ENCODE assay signal across 12 cellular contexts in genomic region chr10:22927163-22927562, GRCh38. TPM values are rescaled to one million over a fixed set of nuclear protein-coding genes. Genes with fewer than 3 reads are reported as not detected.
A peak's percentile ranks its signal among the peaks of the same experiment; 100 is the strongest.
DNase-seq lines count a peak whose midpoint lies in the region; ATAC-seq and TF ChIP-seq lines count a peak whose summit lies in the region.
"Had no signal": no experiment of that assay in that cellular context is flagged by ENCODE, and none has a peak within 500 bp of the region (broad histone marks: within the 10 kb centered on the region; RNA-seq: fewer than 3 reads in every experiment).

No MANE protein-coding gene starts in this region.

- H3K36me3 ChIP-seq in left ventricle myocardium inferior (no peaks in the 10 kb centered on the region), colonic mucosa (no peaks in the 10 kb centered on the region), lower lobe of right lung (no peaks in the 10 kb centered on the region), testis (ENCODE audit: low read depth, missing control alignments) (no peaks in the 10 kb centered on the region)

- TF ChIP-seq CTCF in left ventricle myocardium inferior (IDR thresholded peaks at IDR 0.05; ENCODE audit: borderline replicate concordance) (no peak), colonic mucosa (IDR thresholded peaks at IDR 0.05) (no peak), lower lobe of right lung (IDR thresholded peaks at IDR 0.05) (no peak), testis (IDR thresholded peaks at IDR 0.05) (no peak)

- H3K4me1 ChIP-seq in left ventricle myocardium inferior (peaks cover 16% of the 10 kb centered on the region), colonic mucosa (no peaks in the 10 kb centered on the region), lower lobe of right lung (peaks cover 14% of the 10 kb centered on the region), testis (no peaks in the 10 kb centered on the region)

- peaks cover 2% of the 10 kb centered on the region for H3K9me3 Mint-ChIP-seq in activated naive CD8-positive, alpha-beta T cell treated with anti-CD3 and anti-CD28 coated beads, Interleukin-2, amount 50 U/mL, for 24 hours
- H3K9me3 Mint-ChIP-seq: T-helper 1 cell treated with Interleukin-12 subunit alpha and Interleukin-12 subunit beta and Interleukin-4 antibody, amounts not matched to agents 30 μg/mL and 1 μg/mL, for 36 hours had no signal

- WGBS in testis, 2 donors = 54 to 65% methylated on average over 9 of the region's 9 CpGs

- DNase-seq in left ventricle myocardium inferior (no peak), left ventricle myocardium superior (no peak), colonic mucosa (no peak), lower lobe of right lung (no peak), testis (no peak), COLO829 (ENCODE audit: low spot score) (no peak)
- DNase-seq in activated naive CD8-positive, alpha-beta T cell treated with anti-CD3 and anti-CD28 coated beads, Interleukin-2, amount 50 U/mL, for 24 hours = no peak
- DNase-seq: DMS79 had no signal

- H3K27me3 ChIP-seq in left ventricle myocardium inferior (ENCODE audit: low read depth) (peaks cover 24% of the 10 kb centered on the region), colonic mucosa (no peaks in the 10 kb centered on the region), lower lobe of right lung (ENCODE audit: low read depth) (peaks cover 9% of the 10 kb centered on the region), testis (no peaks in the 10 kb centered on the region)

- peaks cover 2% of the 10 kb centered on the region for H3K4me1 Mint-ChIP-seq in activated naive CD8-positive, alpha-beta T cell treated with anti-CD3 and anti-CD28 coated beads, Interleukin-2, amount 50 U/mL, for 24 hours

- peaks cover 11% of the 10 kb centered on the region for H3K27me3 Mint-ChIP-seq in activated naive CD8-positive, alpha-beta T cell treated with anti-CD3 and anti-CD28 coated beads, Interleukin-2, amount 50 U/mL, for 24 hours

- H3K9ac ChIP-seq in colonic mucosa (ENCODE audit: low read depth in 2 of 2, low read length in 2 of 2) = no peak overlapping the region

- H3K27ac ChIP-seq in left ventricle myocardium inferior (replicated peaks) = no peak overlapping the region
- no peak overlapping the region for H3K27ac ChIP-seq in colonic mucosa
- no peak overlapping the region for H3K27ac ChIP-seq in lower lobe of right lung
- H3K27ac ChIP-seq in testis = no peak overlapping the region

- no peak overlapping the region for H3K27ac Mint-ChIP-seq in activated naive CD8-positive, alpha-beta T cell treated with anti-CD3 and anti-CD28 coated beads, Interleukin-2, amount 50 U/mL, for 24 hours
- H3K27ac Mint-ChIP-seq: T-helper 1 cell treated with Interleukin-12 subunit alpha and Interleukin-12 subunit beta and Interleukin-4 antibody, amounts not matched to agents 30 μg/mL and 1 μg/mL, for 36 hours had no signal

- peak overlapping the region; percentile 62 for H3K4me3 ChIP-seq in left ventricle myocardium inferior
- peak overlapping the region; percentile 30 for H3K4me3 ChIP-seq in colonic mucosa
- peak overlapping the region; percentile 43 for H3K4me3 ChIP-seq in lower lobe of right lung
- H3K4me3 ChIP-seq in testis = peak overlapping the region; percentile 49 to 59

- no peak overlapping the region for H3K4me3 Mint-ChIP-seq in activated naive CD8-positive, alpha-beta T cell treated with anti-CD3 and anti-CD28 coated beads, Interleukin-2, amount 50 U/mL, for 24 hours

- intact Hi-C loops in left ventricle myocardium inferior (cut with micrococcal nuclease) (no loop called here), left ventricle myocardium superior (cut with micrococcal nuclease) (no loop called here), colonic mucosa (cut with DNase I) (no loop called here), lower lobe of right lung (cut with DNase I) (no loop called here), testis (cut with DNase I; ENCODE audit: low total_unique reads) (no loop called here)

- TF ChIP-seq POLR2A in testis (IDR thresholded peaks at IDR 0.05) = no peak

- ATAC-seq in left ventricle myocardium superior = no peak
- ATAC-seq in lower lobe of right lung = no peak
- no peak for ATAC-seq in GM19351 (IDR thresholded peaks at IDR 0.05; ENCODE audit: unreplicated experiment)
- no peak for ATAC-seq in activated naive CD8-positive, alpha-beta T cell treated with anti-CD3 and anti-CD28 coated beads, Interleukin-2, amount 50 U/mL, for 24 hours

- H3K36me3 Mint-ChIP-seq in activated naive CD8-positive, alpha-beta T cell treated with anti-CD3 and anti-CD28 coated beads, Interleukin-2, amount 50 U/mL, for 24 hours (ENCODE audit: low read depth) = peaks cover 3% of the 10 kb centered on the region

- H3K9me3 ChIP-seq in left ventricle myocardium inferior (replicated peaks) (peaks cover 5% of the 10 kb centered on the region), colonic mucosa (no peaks in the 10 kb centered on the region), lower lobe of right lung (no peaks in the 10 kb centered on the region), testis (no peaks in the 10 kb centered on the region)

RNA-seq across cellular contexts. Expression of gene ARMC3, which starts 0.7 kb away (rescaled TPM):
- total RNA-seq in left ventricle myocardium inferior (not detected), left ventricle myocardium superior (not detected), colonic mucosa (not detected), lower lobe of right lung (9.6 TPM), testis (10 to 100 TPM; 20.3 to 39.2 TPM)
- 63.9 TPM for polyA plus RNA-seq in testis (ENCODE audit: insufficient read depth, low read depth, low replicate concordance)
- total RNA-seq: omental fat pad had no signal
- polyA plus RNA-seq: AG04450 had no signal
